In the genomic region with DNA sequence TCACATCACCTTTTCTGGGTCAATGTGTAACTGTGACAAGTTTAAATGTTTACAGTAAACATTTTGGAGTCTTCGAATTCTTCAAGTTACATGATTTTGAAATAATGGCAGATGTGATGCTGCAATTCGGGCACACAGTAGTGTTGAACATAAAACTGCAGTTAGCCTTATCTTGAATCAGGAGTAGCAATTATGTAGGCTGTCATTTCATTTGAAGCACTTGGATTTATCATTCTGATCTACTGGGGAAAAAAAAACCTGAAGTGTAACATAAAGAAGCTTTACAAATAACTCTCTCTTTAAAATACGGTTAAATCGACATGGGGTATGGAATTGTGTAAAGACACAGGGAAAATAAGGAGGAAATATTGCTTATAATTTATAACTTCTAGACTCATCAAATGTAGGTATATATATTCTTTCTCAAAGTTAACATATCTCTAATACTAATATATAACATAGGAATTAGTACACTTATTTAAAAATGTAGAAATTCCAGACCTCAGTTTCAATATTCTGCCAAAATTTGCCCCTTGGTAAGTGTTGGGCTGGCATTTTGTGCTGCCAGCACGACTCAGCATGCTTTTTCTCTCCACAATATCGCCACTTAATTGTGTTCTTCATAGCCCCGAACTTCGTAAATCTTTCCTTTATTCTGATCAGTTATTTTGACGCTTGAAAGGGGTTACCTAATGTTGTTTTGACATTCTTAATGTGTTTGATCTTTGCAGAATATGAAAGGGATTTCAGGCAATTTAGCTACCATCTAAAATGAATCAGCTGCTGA, we compare ENCODE assay signal across 16 cellular contexts.
"Had no signal": no experiment of that assay in that cellular context is flagged by ENCODE, and none has a peak within 500 bp of the region (broad histone marks: within the 10 kb centered on the region; RNA-seq: fewer than 3 reads in every experiment).

No MANE protein-coding gene starts in this region.

- H3K27ac ChIP-seq: foreskin keratinocyte, ovary, sigmoid colon, thoracic aorta had no signal

- DNase-seq: activated CD4-positive, alpha-beta T cell treated with anti-CD3 and anti-CD28 coated beads, Interleukin-2, amount 50 U/mL, for 1 hour; activated CD4-positive, CD25-positive, alpha-beta regulatory T cell; activated naive CD8-positive, alpha-beta T cell treated with anti-CD3 and anti-CD28 coated beads for 36 hours; amygdala; effector memory CD4-positive, alpha-beta T cell; foreskin keratinocyte; left ventricle myocardium superior; mesendoderm; ovary; sigmoid colon; stimulated activated CD4-positive, alpha-beta T cell treated with anti-CD3 and anti-CD28 coated beads, Interleukin-1b, Interleukin-23, amount 100 ng/mL, for 48 hours; T-helper 2 cell had no signal

- H3K4me1 Mint-ChIP-seq: activated naive CD8-positive, alpha-beta T cell treated with anti-CD3 and anti-CD28 coated beads for 36 hours; neural crest cell had no signal

- H3K4me3 ChIP-seq: ovary, sigmoid colon, thoracic aorta had no signal

- H3K36me3 ChIP-seq: ovary, sigmoid colon, thoracic aorta had no signal

- H3K27me3 Mint-ChIP-seq: activated naive CD8-positive, alpha-beta T cell treated with anti-CD3 and anti-CD28 coated beads for 36 hours; dendritic cell treated with granulocyte-macrophage colony-stimulating factor and Interleukin-4, amounts not matched to agents 40 ng/mL and 50 ng/mL, for 4 days had no signal

- H3K36me3 Mint-ChIP-seq: activated naive CD8-positive, alpha-beta T cell treated with anti-CD3 and anti-CD28 coated beads for 36 hours had no signal

- ATAC-seq: foreskin keratinocyte, left ventricle myocardium superior had no signal

- H3K9me3 ChIP-seq: ovary, sigmoid colon, thoracic aorta had no signal

- H3K4me3 Mint-ChIP-seq: activated naive CD8-positive, alpha-beta T cell treated with anti-CD3 and anti-CD28 coated beads for 36 hours; activated T-helper 1 cell treated with anti-CD3 and anti-CD28 coated beads, Interleukin-12 subunit alpha, Interleukin-12 subunit beta, Interleukin-2, Interleukin-4 antibody, amounts not matched to agents 30 ng/mL and 10 ng/mL and 1 ng/mL, durations not matched to agents 14 hours and 24 hours and 36 hours; dendritic cell treated with granulocyte-macrophage colony-stimulating factor and Interleukin-4, amounts not matched to agents 40 ng/mL and 50 ng/mL, for 4 days; neural crest cell had no signal

- H3K27ac Mint-ChIP-seq: activated naive CD8-positive, alpha-beta T cell treated with anti-CD3 and anti-CD28 coated beads for 36 hours; activated T-helper 1 cell treated with anti-CD3 and anti-CD28 coated beads, Interleukin-12 subunit alpha, Interleukin-12 subunit beta, Interleukin-2, Interleukin-4 antibody, amounts not matched to agents 30 ng/mL and 10 ng/mL and 1 ng/mL, durations not matched to agents 14 hours and 24 hours and 36 hours; dendritic cell treated with granulocyte-macrophage colony-stimulating factor and Interleukin-4, amounts not matched to agents 40 ng/mL and 50 ng/mL, for 4 days had no signal

- H3K27me3 ChIP-seq: foreskin keratinocyte, ovary, sigmoid colon had no signal

- H3K9me3 Mint-ChIP-seq: activated T-helper 1 cell treated with anti-CD3 and anti-CD28 coated beads, Interleukin-12 subunit alpha, Interleukin-12 subunit beta, Interleukin-2, Interleukin-4 antibody, amounts not matched to agents 30 ng/mL and 10 ng/mL and 1 ng/mL, durations not matched to agents 14 hours and 24 hours and 36 hours; neural crest cell had no signal

- H3K4me1 ChIP-seq: foreskin keratinocyte, sigmoid colon had no signal
